27 cellular contexts compared by ENCODE assay signal in genomic region chr12:5523396-5524115, GRCh38.
"Had no signal": no experiment of that assay in that cellular context is flagged by ENCODE, and none has a peak within 500 bp of the region (broad histone marks: within the 10 kb centered on the region; RNA-seq: fewer than 3 reads in every experiment).

No MANE protein-coding gene starts in this region.

- H3K27ac ChIP-seq: epithelial cell of prostate, WERI-Rb-1 had no signal

- H3K4me3 Mint-ChIP-seq: activated B cell treated with CpG ODN at 0.5 μM for 24 hours; activated CD4-positive, alpha-beta memory T cell treated with anti-CD3 and anti-CD28 coated beads for 36 hours; activated CD8-positive, alpha-beta T cell treated with anti-CD3 and anti-CD28 coated beads, Interleukin-2, amount 10 ng/mL, durations not matched to agents 7 days and 5 days; activated naive CD8-positive, alpha-beta T cell; activated T-cell treated with anti-CD3 and anti-CD28 coated beads, Interleukin-2, amount 50 U/mL, for 4 hours; activated T-helper 17 cell treated with anti-CD3 and anti-CD28 coated beads, Interleukin-2, amount 50 U/mL, for 72 hours; effector memory CD8-positive, alpha-beta T cell; T-helper 17 cell; T-helper 2 cell treated with Interferon-gamma antibody and Interleukin-4, amounts not matched to agents 5 μg/mL and 100 μg/mL, for 36 hours had no signal

- H3K9me3 Mint-ChIP-seq: activated B cell treated with CpG ODN at 0.5 μM for 24 hours; activated CD4-positive, alpha-beta memory T cell treated with anti-CD3 and anti-CD28 coated beads for 36 hours; activated T-cell treated with anti-CD3 and anti-CD28 coated beads, Interleukin-2, amount 50 U/mL, for 4 hours; activated T-helper 17 cell treated with anti-CD3 and anti-CD28 coated beads, Interleukin-2, amount 50 U/mL, for 72 hours; effector memory CD8-positive, alpha-beta T cell; T-helper 2 cell treated with Interferon-gamma antibody and Interleukin-4, amounts not matched to agents 5 μg/mL and 100 μg/mL, for 36 hours had no signal

- H3K36me3 ChIP-seq: WERI-Rb-1 had no signal

- H3K27ac Mint-ChIP-seq: activated B cell treated with CpG ODN at 0.5 μM for 24 hours; activated CD4-positive, alpha-beta memory T cell treated with anti-CD3 and anti-CD28 coated beads for 36 hours; activated CD8-positive, alpha-beta T cell treated with anti-CD3 and anti-CD28 coated beads, Interleukin-2, amount 10 ng/mL, durations not matched to agents 7 days and 5 days; activated naive CD8-positive, alpha-beta T cell; activated T-helper 17 cell treated with anti-CD3 and anti-CD28 coated beads, Interleukin-2, amount 50 U/mL, for 72 hours; effector memory CD8-positive, alpha-beta T cell; T-helper 17 cell; T-helper 2 cell treated with Interferon-gamma antibody and Interleukin-4, amounts not matched to agents 5 μg/mL and 100 μg/mL, for 36 hours had no signal

- H3K27me3 Mint-ChIP-seq: activated B cell treated with CpG ODN at 0.5 μM for 24 hours had no signal

- H3K4me1 Mint-ChIP-seq: activated B cell treated with CpG ODN at 0.5 μM for 24 hours; activated T-helper 17 cell treated with anti-CD3 and anti-CD28 coated beads, Interleukin-2, amount 50 U/mL, for 72 hours; T-helper 17 cell had no signal

- ATAC-seq: activated CD4-positive, CD25-positive, alpha-beta regulatory T cell treated with anti-CD3 and anti-CD28 coated beads, Interleukin-2, amount 50 U/mL, for 24 hours; activated CD8-positive, alpha-beta T cell treated with anti-CD3 and anti-CD28 coated beads, Interleukin-2, amount 10 ng/mL, durations not matched to agents 7 days and 5 days; activated T-cell treated with anti-CD3 and anti-CD28 coated beads, Interleukin-2, amount 50 U/mL, for 4 hours; activated T-helper 17 cell treated with anti-CD3 and anti-CD28 coated beads, Interleukin-2, amount 50 U/mL, for 72 hours; effector memory CD8-positive, alpha-beta T cell; T-helper 17 cell had no signal

- DNase-seq: activated B cell treated with CpG ODN at 0.5 μM for 24 hours; activated CD4-positive, alpha-beta memory T cell treated with anti-CD3 and anti-CD28 coated beads for 36 hours; activated CD4-positive, alpha-beta T cell treated with anti-CD3 and anti-CD28 coated beads, Interleukin-2, amount 50 U/mL, for 1 hour; activated CD8-positive, alpha-beta T cell treated with anti-CD3 and anti-CD28 coated beads, Interleukin-2, amount 10 ng/mL, durations not matched to agents 7 days and 5 days; activated effector memory CD4-positive, alpha-beta T cell treated with Interleukin-2 at 50 U/mL for 16 hours; activated gamma-delta T cell treated with Interleukin-2 at 50 U/mL for 16 hours; activated naive CD4-positive, alpha-beta T cell treated with anti-CD3 and anti-CD28 coated beads, Interleukin-2, amount 50 U/mL, for 16 hours; activated naive CD4-positive, alpha-beta T cell treated with Interleukin-2 at 50 U/mL for 16 hours; activated T-cell treated with anti-CD3 and anti-CD28 coated beads, Interleukin-2, amount 50 U/mL, for 4 hours; amniotic stem cell; anterior cingulate cortex; caudate nucleus; cortex of kidney; dermis blood vessel endothelial cell; effector CD4-positive, alpha-beta T cell; effector memory CD8-positive, alpha-beta T cell; foreskin fibroblast; head of caudate nucleus; T-helper 1 cell; T-helper 17 cell; T1000; WERI-Rb-1 had no signal

- H3K36me3 Mint-ChIP-seq: activated CD4-positive, alpha-beta memory T cell treated with anti-CD3 and anti-CD28 coated beads for 36 hours; activated naive CD8-positive, alpha-beta T cell had no signal
